ENCODE assay signal across 31 cellular contexts in the genomic region with DNA sequence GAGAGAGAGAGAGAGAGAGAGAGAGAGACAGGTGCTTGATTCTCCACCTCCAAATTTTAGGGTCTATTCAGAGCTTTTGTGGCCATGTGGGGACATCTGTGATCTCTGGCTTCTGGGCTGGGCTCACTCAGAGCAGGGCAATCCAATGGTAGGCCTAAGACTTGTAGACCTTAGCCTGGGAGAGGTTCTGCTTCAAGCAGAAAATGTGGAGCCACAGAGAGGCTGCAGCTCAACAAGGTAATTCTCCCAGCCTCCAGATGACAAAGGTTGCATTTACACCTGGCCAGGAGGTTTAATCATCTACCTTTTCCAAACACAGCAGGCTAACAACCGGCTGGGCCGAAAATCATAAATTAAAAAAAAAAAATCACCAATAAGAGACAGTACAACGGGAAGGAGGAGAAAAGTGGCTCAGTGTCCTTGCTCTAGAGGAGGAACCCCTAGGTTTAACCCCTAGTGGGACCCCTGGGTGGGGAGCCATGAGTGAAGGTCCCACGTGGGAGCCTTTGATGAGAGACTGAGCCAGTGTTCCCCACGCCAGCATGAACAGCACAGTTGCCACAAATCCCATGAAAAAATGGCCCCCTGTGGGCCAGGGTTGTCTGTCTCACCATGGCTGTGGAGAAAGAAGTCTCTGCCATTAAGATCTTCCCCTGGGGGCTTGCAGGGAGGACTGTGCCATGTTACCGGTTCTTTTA.
A peak's percentile ranks its signal among the peaks of the same experiment; 100 is the strongest.
DNase-seq lines count a peak whose midpoint lies in the region; ATAC-seq and TF ChIP-seq lines count a peak whose summit lies in the region.
"Had no signal": no experiment of that assay in that cellular context is flagged by ENCODE, and none has a peak within 500 bp of the region (broad histone marks: within the 10 kb centered on the region; RNA-seq: fewer than 3 reads in every experiment).

No MANE protein-coding gene starts in this region.

- H3K9me3 ChIP-seq in HUES48 (ENCODE audit: control insufficient read depth, insufficient read depth, low read length), result no peaks in the 10 kb centered on the region
- H3K9me3 ChIP-seq in muscle layer of duodenum (ENCODE audit: control insufficient read depth in 1 of 2, low read length in 2 of 2), result no peaks in the 10 kb centered on the region
- H3K9me3 ChIP-seq: BLaER1, MG63, thyroid gland had no signal

- peak; percentile 75 for ATAC-seq in left colon
- no peak for ATAC-seq in HG02763 (IDR thresholded peaks at IDR 0.05; ENCODE audit: unreplicated experiment)
- ATAC-seq in GM21526 (IDR thresholded peaks at IDR 0.05; ENCODE audit: low FRiP score, unreplicated experiment), result no peak
- ATAC-seq: activated naive CD8-positive, alpha-beta T cell treated with anti-CD3 and anti-CD28 coated beads, Interleukin-2, amount 50 U/mL, for 24 hours; activated T-cell treated with anti-CD3 and anti-CD28 coated beads, Interleukin-2, amount 50 U/mL, for 72 hours; left ventricle myocardium superior; sciatic nerve; SK-N-SH treated with all-trans-retinoic acid at 6 μM for 48 hours; T-helper 17 cell had no signal

- no peak for TF ChIP-seq CTCF in RWPE1 (conservative IDR thresholded peaks at IDR 0.05; ENCODE audit: low read depth)

- DNase-seq in left colon, result peak; percentile 38 to 71
- no peak for DNase-seq in KG1 (lab: John Stamatoyannopoulos, UW)
- no peak for DNase-seq in RWPE1 (ENCODE audit: low spot score)
- DNase-seq: activated CD4-positive, alpha-beta memory T cell treated with anti-CD3 and anti-CD28 coated beads for 36 hours; activated CD4-positive, CD25-positive, alpha-beta regulatory T cell treated with anti-CD3 and anti-CD28 coated beads, Interleukin-2, amount 50 U/mL, for 72 hours; activated naive CD8-positive, alpha-beta T cell treated with anti-CD3 and anti-CD28 coated beads, Interleukin-2, amount 50 U/mL, for 24 hours; activated T-cell treated with anti-CD3 and anti-CD28 coated beads, Interleukin-2, amount 50 U/mL, for 72 hours; caudate nucleus; cortex of kidney; DMS79; left ventricle myocardium superior; MG63; NCI-H1417; NCI-H2081; NCI-H2227 treated with DMSO at 0.1 percent for 48 hours; NCI-H526; PC-9; Right ventricle myocardium superior; stimulated activated CD4-positive, alpha-beta T cell treated with anti-CD3 and anti-CD28 coated beads, Interleukin-12 subunit alpha, Interleukin-12 subunit beta, amount 100 ng/mL, for 4 hours; stimulated activated CD4-positive, alpha-beta T cell treated with anti-CD3 and anti-CD28 coated beads, Interleukin-4, amount 100 ng/mL, for 1 hour; T-helper 17 cell; thyroid gland had no signal

- CTCF ChIA-PET in RWPE1 (lab: Yijun Ruan, JAX), result interaction anchor here (0.9 kb wide), 1 partner anchor 21 kb away, joined by 8 read pairs; no protein-coding TSS in a partner anchor

- intact Hi-C loops in left colon (cut with DNase I, micrococcal nuclease), result no loop called here

- POLR2A ChIA-PET in RWPE1 (lab: Yijun Ruan, JAX; ENCODE audit: low non-redundant PET), result no interaction called here

- H3K36me3 ChIP-seq in HUES48 (ENCODE audit: control insufficient read depth, insufficient read depth, low read length), result no peaks in the 10 kb centered on the region
- no peaks in the 10 kb centered on the region for H3K36me3 ChIP-seq in muscle layer of duodenum (ENCODE audit: control insufficient read depth in 1 of 2, insufficient read depth in 2 of 2, low read length in 2 of 2)
- H3K36me3 ChIP-seq: BLaER1, MG63, thyroid gland had no signal

- H3K27ac ChIP-seq in HUES48 (ENCODE audit: low read depth, low read length) (peak overlapping the region; percentile 71), muscle layer of duodenum (ENCODE audit: low read length) (peak overlapping the region; percentile 91), RWPE1 (no peak overlapping the region)
- H3K27ac ChIP-seq: BLaER1, KMS-11, PC-9, thyroid gland had no signal

- peaks cover 11% of the 10 kb centered on the region; the same call in 1 of the 2 replicates for H3K4me1 ChIP-seq in HUES48 (ENCODE audit: control insufficient read depth, insufficient read depth, low read length)
- H3K4me1 ChIP-seq in muscle layer of duodenum (ENCODE audit: control insufficient read depth in 1 of 2, insufficient read depth in 2 of 2, low read length in 2 of 2), result no peaks in the 10 kb centered on the region
- H3K4me1 ChIP-seq: BLaER1 had no signal

- no peaks in the 10 kb centered on the region; the same call in 1 of the 2 replicates for H3K27me3 ChIP-seq in HUES48 (ENCODE audit: control insufficient read depth, insufficient read depth, low read length)
- H3K27me3 ChIP-seq in muscle layer of duodenum (ENCODE audit: low read depth, low read length), result no peaks in the 10 kb centered on the region
- H3K27me3 ChIP-seq: BLaER1, MG63, thyroid gland had no signal

- no peak overlapping the region for H3K4me3 ChIP-seq in HUES48 (ENCODE audit: low read depth, low read length)
- H3K4me3 ChIP-seq in muscle layer of duodenum (ENCODE audit: low read depth in 1 of 2, low read length in 2 of 2), result no peak overlapping the region
- H3K4me3 ChIP-seq: BLaER1, GM23338, MG63, PC-9, thyroid gland had no signal

- no peak overlapping the region for H3K9ac ChIP-seq in HUES48 (ENCODE audit: low read depth, low read length)
- H3K9ac ChIP-seq: BLaER1, KMS-11 had no signal

Comparison
In these comparisons a context has a peak if more than half of its experiments do, and no peak if none do; other contexts are left out.
1. DNase-seq: peak in left colon (2 of 2); none in KG1 (single experiment) and RWPE1 (single experiment).